8 cellular contexts compared by ENCODE assay signal in genomic region chr20:31595654-31596411, GRCh38. TPM values are rescaled to one million over a fixed set of nuclear protein-coding genes. Genes with fewer than 3 reads are reported as not detected.
A peak's percentile ranks its signal among the peaks of the same experiment; 100 is the strongest.
DNase-seq lines count a peak whose midpoint lies in the region; ATAC-seq, FAIRE-seq and TF ChIP-seq lines count a peak whose summit lies in the region.

No MANE protein-coding gene starts in this region.

- no peaks in the 10 kb centered on the region for H3K9me3 ChIP-seq in endothelial cell of umbilical vein (replicated peaks; ENCODE audit: control insufficient read depth, insufficient read depth, low read length)
- no peaks in the 10 kb centered on the region for H3K9me3 ChIP-seq in mucosa of rectum (ENCODE audit: control insufficient read depth in 2 of 2, low read length in 2 of 2)

- H3K27me3 Mint-ChIP-seq in immature natural killer cell (ENCODE audit: low read depth in 3 of 3) = peaks cover 0 to 12% (median 2%) of the 10 kb centered on the region in 3 donors

- H3K27ac ChIP-seq in endothelial cell of umbilical vein (ENCODE audit: insufficient read depth, low read depth, low read length) (peak overlapping the region; percentile 70), mucosa of rectum (ENCODE audit: low read depth in 2 of 2, low read length in 2 of 2) (peak overlapping the region; percentile 93 to 96)

- CTCF ChIA-PET in endothelial cell of umbilical vein (lab: Charles Lee) = interaction anchor here (1.0 to 2.6 kb wide), 5 partner anchors 8 to 38 kb away, joined by 3 to 13 read pairs (median 4); no protein-coding TSS in a partner anchor

- no TSS peak for BruUV-seq in endothelial cell of umbilical vein (replicated peaks; lab: Mats Ljungman, UMichigan)

- FAIRE-seq in endothelial cell of umbilical vein (lab: Jason Lieb, UNC) = no peak

- no peak overlapping the region for H3K27ac Mint-ChIP-seq in immature natural killer cell

- no peaks in the 10 kb centered on the region for H3K9me1 ChIP-seq in endothelial cell of umbilical vein (replicated peaks; ENCODE audit: control insufficient read depth, extremely low read depth, insufficient read depth, low read length)

- ATAC-seq in HG03139 (IDR thresholded peaks at IDR 0.05; ENCODE audit: unreplicated experiment) = no peak

- POLR2A ChIA-PET in endothelial cell of umbilical vein (lab: Charles Lee) = interaction anchor here (0.6 to 2.6 kb wide), 3 partner anchors 9 to 20 kb away, joined by 4 to 12 read pairs (median 10); partner anchors contain the start of gene ID1

- dilution Hi-C loops in endothelial cell of umbilical vein (cut with MboI; ENCODE audit: extremely low pct_ligation_motif_present, low sequenced_read_pairs) = no loop called here

- peak overlapping the region; percentile 24; the same call in 1 of the 2 replicates for H3K4me3 ChIP-seq in AG10803 (ENCODE audit: low read length)
- no peak overlapping the region for H3K4me3 ChIP-seq in endothelial cell of umbilical vein (replicated peaks in 1 of 3; ENCODE audit: insufficient read depth in 1 of 3, low read depth in 1 of 3, low read length in 3 of 3)
- peak overlapping the region in 1 of 2 donors; percentile 48 for H3K4me3 ChIP-seq in mucosa of rectum (ENCODE audit: low read length in 2 of 2)

- TF ChIP-seq CTCF in AG10803 (conservative IDR thresholded peaks at IDR 0.05; ENCODE audit: low read length) (no peak), endothelial cell of umbilical vein (IDR thresholded peaks at IDR 0.05; ENCODE audit: extremely low read depth in 1 of 2, insufficient read depth in 1 of 2, low read depth in 1 of 2, low read length in 2 of 2) (no peak)

- H3K4me1 Mint-ChIP-seq in immature natural killer cell = peaks cover 0 to 6% of the 10 kb centered on the region in 2 donors

- H3K36me3 Mint-ChIP-seq in immature natural killer cell = no peaks in the 10 kb centered on the region

- peak overlapping the region; percentile 90 for H2AFZ ChIP-seq in endothelial cell of umbilical vein (ENCODE audit: low read depth, low read length)

- no peaks in the 10 kb centered on the region for H3K79me2 ChIP-seq in endothelial cell of umbilical vein (ENCODE audit: control insufficient read depth, insufficient read depth, low read length)

- H4K20me1 ChIP-seq in endothelial cell of umbilical vein (replicated peaks; ENCODE audit: control insufficient read depth, extremely low read depth, insufficient read depth, low read length) = no peaks in the 10 kb centered on the region

- no peak overlapping the region for H3K4me2 ChIP-seq in endothelial cell of umbilical vein (ENCODE audit: insufficient read depth, low read length)

- intact Hi-C loops in endothelial cell of umbilical vein (cut with micrococcal nuclease) = no loop called here

- H3K4me1 ChIP-seq in endothelial cell of umbilical vein (ENCODE audit: control insufficient read depth, extremely low read depth, insufficient read depth, low read length) (peaks cover 14% of the 10 kb centered on the region), mucosa of rectum (ENCODE audit: control insufficient read depth in 2 of 2, insufficient read depth in 2 of 2, low read length in 2 of 2) (peaks cover 24 to 48% of the 10 kb centered on the region in 2 donors)

- H3K9me3 Mint-ChIP-seq in immature natural killer cell = no peaks in the 10 kb centered on the region

- H3K4me3 Mint-ChIP-seq in immature natural killer cell = no peak overlapping the region

- DNase-seq in AG10803 (ENCODE audit: low read depth) = peak; percentile 97
- DNase-seq in NCI-H774 (lab: John Stamatoyannopoulos, UW) = peak; percentile 33
- peak; percentile 16 for DNase-seq in endothelial cell of umbilical vein (ENCODE audit: low read depth, low spot score)
- DNase-seq in DMS153 (lab: John Stamatoyannopoulos, UW) = no peak
- no peak for DNase-seq in immature natural killer cell
- DNase-seq in NCI-H524 (lab: John Stamatoyannopoulos, UW) = no peak

- H3K9ac ChIP-seq in endothelial cell of umbilical vein (replicated peaks; ENCODE audit: extremely low read depth, insufficient read depth, low read length) (no peak overlapping the region), mucosa of rectum (ENCODE audit: low read depth in 1 of 2, low read length in 2 of 2) (peak overlapping the region; percentile 65 to 70)

- TF ChIP-seq POLR2A in endothelial cell of umbilical vein (IDR thresholded peaks at IDR 0.05; ENCODE audit: low read depth, low read length) = no peak

- H3K27me3 ChIP-seq in endothelial cell of umbilical vein (ENCODE audit: control insufficient read depth in 2 of 2, insufficient read depth in 2 of 2, low read length in 2 of 2) = no peaks in the 10 kb centered on the region
- no peaks in the 10 kb centered on the region for H3K27me3 ChIP-seq in mucosa of rectum (ENCODE audit: control insufficient read depth in 2 of 2, insufficient read depth in 2 of 2, low read length in 2 of 2)

- H3K36me3 ChIP-seq in endothelial cell of umbilical vein (ENCODE audit: control insufficient read depth in 2 of 2, extremely low read depth in 1 of 2, insufficient read depth in 2 of 2, low read length in 2 of 2) = no peaks in the 10 kb centered on the region
- no peaks in the 10 kb centered on the region for H3K36me3 ChIP-seq in mucosa of rectum (ENCODE audit: control insufficient read depth in 2 of 2, insufficient read depth in 2 of 2, low read length in 2 of 2)

TF ChIP-seq in endothelial cell of umbilical vein, 7 proteins besides CTCF, POLR2A, EP300 and RAD21:
- no peak for TF ChIP-seq MAX (IDR thresholded peaks at IDR 0.05; ENCODE audit: insufficient read depth, insufficient read length)
- TF ChIP-seq GATA2 (IDR thresholded peaks at IDR 0.05; ENCODE audit: insufficient read depth, insufficient read length, low read depth, low read length) = no peak
- TF ChIP-seq MYC (IDR thresholded peaks at IDR 0.05; ENCODE audit: low read depth, low read length) = no peak
- TF ChIP-seq FOS (IDR thresholded peaks at IDR 0.05; ENCODE audit: borderline replicate concordance, insufficient read depth, low read length) = no peak
- no peak for TF ChIP-seq EZH2 (IDR thresholded peaks at IDR 0.05; ENCODE audit: borderline replicate concordance, low read depth, low read length, severe bottlenecking)
- TF ChIP-seq POLR2AphosphoS5 (IDR thresholded peaks at IDR 0.05; ENCODE audit: insufficient read depth, low read depth, low read length) = no peak
- TF ChIP-seq JUN (IDR thresholded peaks at IDR 0.05; ENCODE audit: borderline replicate concordance, insufficient read depth, insufficient read length, low read depth) = no peak

RNA-seq across cellular contexts. Expression of gene ID1, which starts 9.3 kb away (rescaled TPM):
- 64.4 and 78.9 TPM in 2 replicates for total RNA-seq in endothelial cell of umbilical vein
- 152 and 182 TPM in 2 replicates for polyA plus RNA-seq in endothelial cell of umbilical vein
- polyA plus RNA-seq in endothelial cell of umbilical vein (2011; cell fraction: cytosol; rRNA removed) = 78.6 and 160 TPM in 2 replicates
- polyA plus RNA-seq in endothelial cell of umbilical vein (2011; cell fraction: nucleus; rRNA removed) = 317 and 470 TPM in 2 replicates
- polyA plus RNA-seq in endothelial cell of umbilical vein (2012) = 67.3 and 67.6 TPM in 2 replicates
- polyA minus RNA-seq in endothelial cell of umbilical vein = 41.5 and 55.2 TPM in 2 replicates
- 500 TPM for polyA minus RNA-seq in endothelial cell of umbilical vein (2011; cell fraction: cytosol; rRNA and poly(A)+ RNA removed)
- polyA minus RNA-seq in endothelial cell of umbilical vein (2011; cell fraction: nucleus; rRNA and poly(A)+ RNA removed) = 83.0 and 266 TPM in 2 replicates
- polyA plus RNA-seq in immature natural killer cell = 1 to 10 TPM; 1.4 to 4.2 (median 1.9) TPM

RNA-seq across cellular contexts. Expression of gene COX4I2, which starts 41.9 kb away (rescaled TPM):
- total RNA-seq in endothelial cell of umbilical vein = not detected in 2 replicates
- polyA plus RNA-seq in endothelial cell of umbilical vein (not detected in 2 replicates), immature natural killer cell (not detected)
- polyA plus RNA-seq in endothelial cell of umbilical vein (2011; cell fraction: cytosol; rRNA removed) = not detected in 2 replicates
- polyA plus RNA-seq in endothelial cell of umbilical vein (2011; cell fraction: nucleus; rRNA removed) = not detected in 2 replicates
- not detected in 2 replicates for polyA plus RNA-seq in endothelial cell of umbilical vein (2012)
- polyA minus RNA-seq in endothelial cell of umbilical vein = not detected in 2 replicates
- polyA minus RNA-seq in endothelial cell of umbilical vein (2011; cell fraction: cytosol; rRNA and poly(A)+ RNA removed) = not detected
- not detected in 2 replicates for polyA minus RNA-seq in endothelial cell of umbilical vein (2011; cell fraction: nucleus; rRNA and poly(A)+ RNA removed)

Comparison
In these comparisons a context has a peak if more than half of its experiments do, and no peak if none do; other contexts are left out.
1. DNase-seq: peak in AG10803 (single experiment), NCI-H774 (single experiment) and endothelial cell of umbilical vein (single experiment); none in DMS153 (single experiment), immature natural killer cell (0 of 3) and NCI-H524 (0 of 2).
2. RNA of gene ID1, which starts 9.3 kb away (polyA plus RNA-seq): 67.3 to 470 TPM in endothelial cell of umbilical vein; 1.4 to 4.2 TPM in immature natural killer cell; every median in the first group is over 10 times any median in the second.